Comparison of ENCODE assay signal across 8 cellular contexts in the genomic region with DNA sequence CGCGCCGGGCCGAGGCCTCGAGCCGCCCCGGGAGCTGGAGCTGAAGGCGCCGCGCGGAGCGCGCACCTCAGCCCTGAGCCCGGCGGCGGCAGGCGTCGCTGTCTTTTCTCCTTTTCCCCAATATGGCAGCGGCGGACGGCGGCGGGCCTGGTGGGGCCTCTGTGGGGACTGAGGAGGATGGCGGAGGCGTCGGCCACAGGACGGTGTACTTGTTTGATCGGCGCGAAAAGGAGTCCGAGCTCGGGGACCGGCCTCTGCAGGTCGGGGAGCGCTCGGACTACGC. TPM values are rescaled to one million over a fixed set of nuclear protein-coding genes. Genes with fewer than 3 reads are reported as not detected.
A peak's percentile ranks its signal among the peaks of the same experiment; 100 is the strongest.
DNase-seq lines count a peak whose midpoint lies in the region; ATAC-seq and TF ChIP-seq lines count a peak whose summit lies in the region.

No MANE protein-coding gene starts in this region.

- peaks cover 2% of the 10 kb centered on the region for H3K9me3 Mint-ChIP-seq in endodermal cell

- peaks cover 42% of the 10 kb centered on the region for H3K36me3 ChIP-seq in OCI-LY7 (ENCODE audit: insufficient read depth, low read length)
- H3K36me3 ChIP-seq in endodermal cell (ENCODE audit: control insufficient read depth, insufficient read depth, low read length) = peaks cover 4% of the 10 kb centered on the region

- peak overlapping the region; percentile 84 for H3K9ac ChIP-seq in endodermal cell (ENCODE audit: extremely low read depth, low read length, poor library complexity, severe bottlenecking)

- peak overlapping the region; percentile 94 for H3K27ac Mint-ChIP-seq in endodermal cell

- peaks cover 17% of the 10 kb centered on the region; the same call in 1 of the 2 replicates for H4K20me1 ChIP-seq in OCI-LY7 (ENCODE audit: insufficient read depth, low read length)

- H3K9me2 ChIP-seq in OCI-LY7 (ENCODE audit: insufficient read depth, low read length) = no peaks in the 10 kb centered on the region

- peaks cover 10% of the 10 kb centered on the region for H3K27me3 ChIP-seq in endodermal cell (ENCODE audit: control insufficient read depth, insufficient read depth, low read length, poor library complexity, severe bottlenecking)

- H3K36me3 Mint-ChIP-seq in endodermal cell (ENCODE audit: low read depth) = peaks cover 8% of the 10 kb centered on the region

- H3K79me2 ChIP-seq in OCI-LY7 (ENCODE audit: insufficient read depth, low read depth, low read length) = peaks cover 56% of the 10 kb centered on the region

- peak overlapping the region; percentile 88 for H3K27ac ChIP-seq in OCI-LY7 (ENCODE audit: low read depth, low read length, poor library complexity, severe bottlenecking)
- peak overlapping the region; percentile 92 for H3K27ac ChIP-seq in endodermal cell (ENCODE audit: low read depth, low read length)

- DNase-seq in DMS79 (lab: John Stamatoyannopoulos, UW) (peak; percentile 47), OCI-LY7 (ENCODE audit: low spot score) (no peak), endodermal cell (no peak), omental fat pad (ENCODE audit: low spot score) (no peak), OCI-M1 (lab: John Stamatoyannopoulos, UW) (no peak), HK-2 (ENCODE audit: unreplicated experiment) (no peak), NCI-H526 treated with DMSO at 0.1 percent for 48 hours (lab: John Stamatoyannopoulos, UW) (no peak)

- TF ChIP-seq CTCF in OCI-LY7 (conservative IDR thresholded peaks at IDR 0.05; ENCODE audit: low read length) = 0 out of 2 replicates have a peak, but pooled peaks have one; percentile 15
- TF ChIP-seq CTCF in endodermal cell (conservative IDR thresholded peaks at IDR 0.05) = peak; percentile 35
- TF ChIP-seq CTCF in omental fat pad (IDR thresholded peaks at IDR 0.05) = no peak

- peak overlapping the region; percentile 73 for H3K4me2 ChIP-seq in OCI-LY7 (ENCODE audit: low read length)

- ATAC-seq in GM21786 (IDR thresholded peaks at IDR 0.05; ENCODE audit: unreplicated experiment) (peak; percentile 16), omental fat pad (ENCODE audit: low FRiP score) (peak; percentile 45)

- H3K4me3 ChIP-seq in OCI-LY7 (ENCODE audit: low read depth, low read length, poor library complexity, severe bottlenecking) (peak overlapping the region; percentile 97), endodermal cell (ENCODE audit: low read length) (peak overlapping the region; percentile 100)

- POLR2A ChIA-PET in OCI-LY7 (lab: Charles Lee) = interaction anchor here (0.7 to 4.0 kb wide), 14 partner anchors 10 to 288 kb away, joined by 3 to 29 read pairs (median 5); no protein-coding TSS in a partner anchor

- H3K4me1 Mint-ChIP-seq in endodermal cell = peaks cover 24% of the 10 kb centered on the region

- intact Hi-C loops in OCI-LY7 (cut with micrococcal nuclease; ENCODE audit: unreplicated experiment) = loop anchor here (1.0 to 10.0 kb wide), 7 partner anchors 19 to 939 kb away; partner anchors contain the start of genes METTL4, MYL12B and NDC80

- peak overlapping the region; percentile 20; the same call in 1 of the 2 replicates for H2AFZ ChIP-seq in OCI-LY7 (ENCODE audit: low read length)

- H3K27me3 Mint-ChIP-seq in endodermal cell (ENCODE audit: insufficient read depth) = peaks cover 41% of the 10 kb centered on the region

- H3K4me3 Mint-ChIP-seq in endodermal cell = peak overlapping the region; percentile 95

- peaks cover 35% of the 10 kb centered on the region for H3K4me1 ChIP-seq in OCI-LY7 (ENCODE audit: insufficient read depth, low read length, poor library complexity, severe bottlenecking)
- H3K4me1 ChIP-seq in endodermal cell (ENCODE audit: control insufficient read depth, insufficient read depth, low read length) = no peaks in the 10 kb centered on the region

- CTCF ChIA-PET in OCI-LY7 (lab: Charles Lee; ENCODE audit: unreplicated experiment) = interaction anchor here (1.1 kb wide), 1 partner anchor 19 kb away, joined by 3 read pairs; no protein-coding TSS in a partner anchor

- 0% methylated on average over 37 of the region's 37 CpGs; no CpG with 5 or more reads in 1 of the 2 experiments for WGBS in endodermal cell (ENCODE audit: insufficient coverage in 1 of 2, insufficient read length in 1 of 2), 2 experiments

- peaks cover 5% of the 10 kb centered on the region; the same call in 1 of the 2 replicates for H3K9me3 ChIP-seq in OCI-LY7 (ENCODE audit: low read length)
- H3K9me3 ChIP-seq in endodermal cell (ENCODE audit: control insufficient read depth, low read length) = peaks cover 4% of the 10 kb centered on the region

- no TSS peak for BruUV-seq in OCI-LY7 (replicated peaks; lab: Mats Ljungman, UMichigan)

RNA-seq across cellular contexts. Expression of gene SMCHD1, which starts 0.4 kb away (rescaled TPM):
- total RNA-seq in OCI-LY7 (2014; rRNA removed; shearing (Covaris generic)) = 140 and 164 TPM in 2 replicates
- total RNA-seq in OCI-LY7 (2022) = 114 and 136 TPM in 2 replicates
- total RNA-seq in endodermal cell = 10 to 100 TPM; 61.8 to 72.5 TPM
- 42.4 TPM for polyA plus RNA-seq in endodermal cell (2013, experiment 1 of 2)
- polyA plus RNA-seq in endodermal cell (2013, experiment 2 of 2) = 53.4 TPM
- 100 to 1,000 TPM in 2 of 4 donors, 10 to 100 TPM in 2; 56.4 to 153 (median 87.3) TPM for total RNA-seq in omental fat pad

Comparison
In these comparisons a context has a peak if more than half of its experiments do, and no peak if none do; other contexts are left out.
1. CTCF ChIP-seq: peak in OCI-LY7 (single experiment) and endodermal cell (single experiment); none in omental fat pad (0 of 3).